23 cellular contexts compared by ENCODE assay signal in genomic region chr6:51386347-51386836, GRCh38.
DNase-seq lines count a peak whose midpoint lies in the region; ATAC-seq, FAIRE-seq and TF ChIP-seq lines count a peak whose summit lies in the region.
"Had no signal": no experiment of that assay in that cellular context is flagged by ENCODE, and none has a peak within 500 bp of the region (broad histone marks: within the 10 kb centered on the region; RNA-seq: fewer than 3 reads in every experiment).

No MANE protein-coding gene starts in this region.

- H3K4me2 ChIP-seq in HepG2 (ENCODE audit: low read depth, low read length) (no peak overlapping the region), K562 (ENCODE audit: insufficient read depth, low read length) (no peak overlapping the region), osteoblast (ENCODE audit: insufficient read depth, low read length) (no peak overlapping the region)
- H3K4me2 ChIP-seq: A549; BLaER1 treated with 17β-estradiol and CSF1 and Interleukin-3, amounts not matched to agents 10 nM and 100 nM had no signal

- H3K4me3 ChIP-seq in HepG2 (replicated peaks in 1 of 3; ENCODE audit: insufficient read depth in 1 of 3, low read depth in 2 of 3, low read length in 3 of 3): no peak overlapping the region
- H3K4me3 ChIP-seq in right lobe of liver: no peak overlapping the region
- no peak overlapping the region for H3K4me3 ChIP-seq in K562
- H3K4me3 ChIP-seq in mucosa of descending colon: no peak overlapping the region
- no peak overlapping the region for H3K4me3 ChIP-seq in osteoblast (ENCODE audit: insufficient read depth, low read length)
- H3K4me3 ChIP-seq: A549; BLaER1 treated with 17β-estradiol and CSF1 and Interleukin-3, amounts not matched to agents 10 nM and 100 nM had no signal

- CTCF ChIA-PET in HepG2 (lab: Yijun Ruan, JAX; ENCODE audit: low intra/inter-chr PET ratio, low total read pairs) (no interaction called here), K562 (lab: Yijun Ruan, JAX; ENCODE audit: low intra/inter-chr PET ratio) (no interaction called here)

- H2AFZ ChIP-seq in HepG2 (ENCODE audit: low read length) (no peak overlapping the region), K562 (ENCODE audit: low read depth, low read length) (no peak overlapping the region), osteoblast (ENCODE audit: low read length) (no peak overlapping the region)

- no peak for DNase-seq in HepG2 (ENCODE audit: low spot score)
- no peak for DNase-seq in right lobe of liver
- peak; percentile 73 for DNase-seq in NCI-H526 treated with DMSO at 0.1 percent for 48 hours (lab: John Stamatoyannopoulos, UW)
- no peak for DNase-seq in K562 (ENCODE audit: extremely low read depth in 1 of 4, low spot score in 3 of 4)
- DNase-seq in mucosa of descending colon: no peak
- DNase-seq in osteoblast (ENCODE audit: insufficient read length, low spot score, missing footprints): no peak
- DNase-seq in left ventricle myocardium superior: no peak
- DNase-seq in Kasumi-1 (lab: John Stamatoyannopoulos, UW): no peak
- DNase-seq: AML-193; Caco-2; Calu3; CD4-positive, alpha-beta T cell; CD8-positive, alpha-beta T cell; DMS79 treated with DMSO at 0.1 percent for 48 hours; GF-D8 had no signal

- WGBS in HepG2 (ENCODE audit: low lambda C conversion rate): 14% methylated on average over 3 of the region's 3 CpGs
- WGBS in right lobe of liver (ENCODE audit: insufficient coverage, low coverage, low lambda C conversion rate, missing lambda C conversion rate): 46% methylated on average over 3 of the region's 3 CpGs
- WGBS in K562 (ENCODE audit: insufficient coverage, low coverage, missing lambda C conversion rate): 3% methylated on average over 3 of the region's 3 CpGs

- H3K9me1 ChIP-seq in K562 (ENCODE audit: control insufficient read depth, insufficient read depth, low read length): no peaks in the 10 kb centered on the region

- TF ChIP-seq POLR2A in HepG2 (IDR thresholded peaks at IDR 0.05; ENCODE audit: insufficient read depth in 1 of 2, low read depth in 2 of 2, low read length in 2 of 2): no peak
- no peak for TF ChIP-seq POLR2A in right lobe of liver (IDR thresholded peaks at IDR 0.05)
- no peak for TF ChIP-seq POLR2A in K562 (conservative IDR thresholded peaks at IDR 0.05)

- no peaks in the 10 kb centered on the region for H3K36me3 ChIP-seq in HepG2 (replicated peaks in 1 of 2; ENCODE audit: control insufficient read depth in 1 of 2, insufficient read depth in 2 of 2, low read length in 2 of 2)
- H3K36me3 ChIP-seq in right lobe of liver: no peaks in the 10 kb centered on the region
- H3K36me3 ChIP-seq in K562 (ENCODE audit: control insufficient read depth, insufficient read depth, low read length): no peaks in the 10 kb centered on the region
- H3K36me3 ChIP-seq in mucosa of descending colon (ENCODE audit: low read depth): no peaks in the 10 kb centered on the region
- no peaks in the 10 kb centered on the region for H3K36me3 ChIP-seq in osteoblast (ENCODE audit: insufficient read depth, low read length)
- H3K36me3 ChIP-seq: BLaER1 treated with 17β-estradiol and CSF1 and Interleukin-3, amounts not matched to agents 10 nM and 100 nM had no signal

- in situ Hi-C loops in HepG2 (cut with HindIII; ENCODE audit: extremely low pct_ligation_motif_present, low pct_unique_long_range_greater_than_20kb): no loop called here
- in situ Hi-C loops in K562 (cut with MboI): no loop called here

- H3K9ac ChIP-seq in HepG2 (ENCODE audit: insufficient read depth, low read depth, low read length) (no peak overlapping the region), K562 (ENCODE audit: insufficient read depth in 1 of 2, low read depth in 2 of 2, low read length in 2 of 2) (no peak overlapping the region)
- H3K9ac ChIP-seq: BLaER1 treated with 17β-estradiol and CSF1 and Interleukin-3, amounts not matched to agents 10 nM and 100 nM had no signal

- TF ChIP-seq CTCF in HepG2 (CRISPR knock-in tag; IDR thresholded peaks at IDR 0.05) (no peak), right lobe of liver (IDR thresholded peaks at IDR 0.05) (no peak), K562 (IDR thresholded peaks at IDR 0.05 in 2 of 3, conservative IDR thresholded peaks at IDR 0.05 in 1 of 3; ENCODE audit: insufficient read depth in 2 of 3, low read depth in 1 of 3, low read length in 3 of 3) (no peak), mucosa of descending colon (IDR thresholded peaks at IDR 0.05) (no peak), osteoblast (IDR thresholded peaks at IDR 0.05; ENCODE audit: extremely low read depth, low read depth, low read length) (no peak)

- H3K27ac ChIP-seq in HepG2 (ENCODE audit: extremely low read length, insufficient read depth, low read length): no peak overlapping the region
- no peak overlapping the region for H3K27ac ChIP-seq in right lobe of liver
- H3K27ac ChIP-seq in K562 (ENCODE audit: extremely low read depth, low read depth, low read length): no peak overlapping the region
- no peak overlapping the region for H3K27ac ChIP-seq in osteoblast (ENCODE audit: low read depth, low read length)
- H3K27ac ChIP-seq: 22Rv1; A549; BLaER1 treated with 17β-estradiol and CSF1 and Interleukin-3, amounts not matched to agents 10 nM and 100 nM; C4-2B had no signal

- no peaks in the 10 kb centered on the region for H3K79me2 ChIP-seq in HepG2 (ENCODE audit: insufficient read depth, low read length)
- H3K79me2 ChIP-seq in K562 (ENCODE audit: control insufficient read depth, insufficient read depth, low read length): no peaks in the 10 kb centered on the region
- H3K79me2 ChIP-seq in osteoblast (ENCODE audit: insufficient read depth, low read length): no peaks in the 10 kb centered on the region

- H3K27me3 ChIP-seq in HepG2 (ENCODE audit: control insufficient read depth in 1 of 2, insufficient read depth in 2 of 2, low read length in 2 of 2): no peaks in the 10 kb centered on the region
- H3K27me3 ChIP-seq in right lobe of liver: no peaks in the 10 kb centered on the region
- H3K27me3 ChIP-seq in K562 (ENCODE audit: control insufficient read depth in 2 of 2, insufficient read depth in 2 of 2, low read length in 2 of 2): no peaks in the 10 kb centered on the region
- H3K27me3 ChIP-seq in osteoblast (ENCODE audit: insufficient read depth, low read length): no peaks in the 10 kb centered on the region
- H3K27me3 ChIP-seq: BLaER1 treated with 17β-estradiol and CSF1 and Interleukin-3, amounts not matched to agents 10 nM and 100 nM had no signal

- no TSS peak for BruUV-seq in HepG2 (replicated peaks; lab: Mats Ljungman, UMichigan)
- no TSS peak for BruUV-seq in K562 (replicated peaks; lab: Mats Ljungman, UMichigan)

- ATAC-seq in HepG2 (no peak), right lobe of liver (no peak), K562 (no peak), mucosa of descending colon (peak; percentile 60), left ventricle myocardium superior (no peak)
- ATAC-seq: A549; CD8-positive, alpha-beta T cell had no signal

- H3K9me3 ChIP-seq in HepG2 (ENCODE audit: low read length) (no peaks in the 10 kb centered on the region), right lobe of liver (no peaks in the 10 kb centered on the region), K562 (replicated peaks; ENCODE audit: control insufficient read depth, insufficient read depth, low read depth, low read length) (no peaks in the 10 kb centered on the region), mucosa of descending colon (no peaks in the 10 kb centered on the region), osteoblast (ENCODE audit: low read depth, low read length) (no peaks in the 10 kb centered on the region)
- H3K9me3 ChIP-seq: A549, Caco-2 had no signal

- FAIRE-seq in HepG2 (lab: Jason Lieb, UNC) (no peak), K562 (lab: Jason Lieb, UNC) (no peak)
- FAIRE-seq: A549, D721Med, G401.6, GM12891, GM19239 had no signal

- POLR2A ChIA-PET in HepG2 (lab: Yijun Ruan, JAX) (no interaction called here), K562 (lab: Yijun Ruan, JAX) (no interaction called here)

- no peaks in the 10 kb centered on the region for H4K20me1 ChIP-seq in HepG2 (ENCODE audit: insufficient read depth, low read length)
- H4K20me1 ChIP-seq in K562 (replicated peaks; ENCODE audit: control insufficient read depth, insufficient read depth, low read length): no peaks in the 10 kb centered on the region
- no peaks in the 10 kb centered on the region for H4K20me1 ChIP-seq in osteoblast (ENCODE audit: insufficient read depth, low read length)
- H4K20me1 ChIP-seq: BLaER1 treated with 17β-estradiol and CSF1 and Interleukin-3, amounts not matched to agents 10 nM and 100 nM had no signal

- intact Hi-C loops in HepG2 (cut with micrococcal nuclease; ENCODE audit: unreplicated experiment): no loop called here
- intact Hi-C loops in right lobe of liver (cut with DNase I): no loop called here
- intact Hi-C loops in K562 (cut with micrococcal nuclease): no loop called here
- intact Hi-C loops in mucosa of descending colon (cut with DNase I, micrococcal nuclease): no loop called here
- intact Hi-C loops in left ventricle myocardium superior (cut with micrococcal nuclease): no loop called here

- TF ChIP-seq EP300 in HepG2 (IDR thresholded peaks at IDR 0.05; ENCODE audit: low read depth in 2 of 2, low read length in 2 of 2): no peak
- no peak for TF ChIP-seq EP300 in HepG2 (CRISPR knock-in tag; IDR thresholded peaks at IDR 0.05; ENCODE audit: borderline replicate concordance)
- TF ChIP-seq EP300 in K562 (IDR thresholded peaks at IDR 0.05; ENCODE audit: low read length): no peak

- TF ChIP-seq RAD21 in HepG2 (CRISPR knock-in tag; IDR thresholded peaks at IDR 0.05): no peak
- TF ChIP-seq RAD21 in K562 (CRISPR knock-in tag; conservative IDR thresholded peaks at IDR 0.05 in 1 of 2, IDR thresholded peaks at IDR 0.05 in 1 of 2): no peak

- H3K4me1 ChIP-seq in HepG2 (ENCODE audit: insufficient read depth, low read length): no peaks in the 10 kb centered on the region
- no peaks in the 10 kb centered on the region for H3K4me1 ChIP-seq in right lobe of liver
- no peaks in the 10 kb centered on the region for H3K4me1 ChIP-seq in K562 (replicated peaks in 1 of 2; ENCODE audit: control insufficient read depth in 2 of 2, insufficient read depth in 2 of 2, low read length in 2 of 2)
- no peaks in the 10 kb centered on the region for H3K4me1 ChIP-seq in mucosa of descending colon (ENCODE audit: low read depth)
- H3K4me1 ChIP-seq in osteoblast (ENCODE audit: insufficient read depth, low read length): no peaks in the 10 kb centered on the region
- H3K4me1 ChIP-seq: A549; BLaER1 treated with 17β-estradiol and CSF1 and Interleukin-3, amounts not matched to agents 10 nM and 100 nM; Caco-2 had no signal

TF ChIP-seq in HepG2, 621 proteins besides CTCF, POLR2A, EP300 and RAD21 (continues in another document):
- no peak for TF ChIP-seq NFRKB (IDR thresholded peaks at IDR 0.05)

TF ChIP-seq in K562, 482 proteins besides CTCF, POLR2A, EP300 and RAD21 (continues in another document):
- TF ChIP-seq CBFA2T3 (IDR thresholded peaks at IDR 0.05): peak; percentile 36; the same call in 1 of the 2 replicates
